19 cellular contexts compared by ENCODE assay signal in genomic region chr9:89379508-89380115, GRCh38.
DNase-seq lines count a peak whose midpoint lies in the region; ATAC-seq lines count a peak whose summit lies in the region.
"Had no signal": no experiment of that assay in that cellular context is flagged by ENCODE, and none has a peak within 500 bp of the region (broad histone marks: within the 10 kb centered on the region; RNA-seq: fewer than 3 reads in every experiment).

No MANE protein-coding gene starts in this region.

- H3K9ac ChIP-seq in BLaER1 treated with 17β-estradiol and CSF1 and Interleukin-3, amounts not matched to agents 10 nM and 100 nM = 0 out of 22 replicates have a peak overlapping the region, but pooled peaks of 1 of the 11 experiments have one; percentile 12
- H3K9ac ChIP-seq: SK-N-SH had no signal

- peak overlapping the region in 7 of 11 experiments; percentile 29 to 60 (median 47); a peak in 9 of 22 replicates for H3K27ac ChIP-seq in BLaER1 treated with 17β-estradiol and CSF1 and Interleukin-3, amounts not matched to agents 10 nM and 100 nM
- H3K27ac ChIP-seq: cardiac muscle cell had no signal

- peak overlapping the region; percentile 72 for H3K27ac Mint-ChIP-seq in T-helper 17 cell
- peak overlapping the region; percentile 25 to 26 for H3K27ac Mint-ChIP-seq in effector memory CD8-positive, alpha-beta T cell
- H3K27ac Mint-ChIP-seq: activated CD8-positive, alpha-beta memory T cell treated with anti-CD3 and anti-CD28 coated beads, Interleukin-2, amount 10 ng/mL, durations not matched to agents 7 days and 5 days had no signal

- no peaks in the 10 kb centered on the region for H3K27me3 Mint-ChIP-seq in T-helper 17 cell
- H3K27me3 Mint-ChIP-seq in effector memory CD8-positive, alpha-beta T cell = no peaks in the 10 kb centered on the region
- H3K27me3 Mint-ChIP-seq: activated CD8-positive, alpha-beta memory T cell treated with anti-CD3 and anti-CD28 coated beads, Interleukin-2, amount 10 ng/mL, durations not matched to agents 7 days and 5 days; memory B cell had no signal

- no peak overlapping the region for H3K4me3 ChIP-seq in BLaER1 treated with 17β-estradiol and CSF1 and Interleukin-3, amounts not matched to agents 10 nM and 100 nM
- H3K4me3 ChIP-seq: cardiac muscle cell, heart right ventricle had no signal

- H3K4me2 ChIP-seq in BLaER1 treated with 17β-estradiol and CSF1 and Interleukin-3, amounts not matched to agents 10 nM and 100 nM = peak overlapping the region in 10 of 11 experiments; percentile 0 to 96 (median 86); a peak in 15 of 22 replicates
- H3K4me2 ChIP-seq: SK-N-SH had no signal

- H4K20me1 ChIP-seq in BLaER1 treated with 17β-estradiol and CSF1 and Interleukin-3, amounts not matched to agents 10 nM and 100 nM = peaks cover 0 to 56% (median 8%) of the 10 kb centered on the region in 11 experiments; a peak in 12 of 22 replicates

- ATAC-seq in T-helper 17 cell (no peak), HG02623 (IDR thresholded peaks at IDR 0.05; ENCODE audit: unreplicated experiment) (no peak), GM18907 (IDR thresholded peaks at IDR 0.05; ENCODE audit: unreplicated experiment) (no peak)
- ATAC-seq in effector memory CD8-positive, alpha-beta T cell (replicated peaks) = no peak
- ATAC-seq: activated CD8-positive, alpha-beta memory T cell treated with anti-CD3 and anti-CD28 coated beads, Interleukin-2, amount 10 ng/mL, durations not matched to agents 7 days and 5 days; heart right ventricle; sciatic nerve had no signal

- no peak overlapping the region for H3K4me3 Mint-ChIP-seq in T-helper 17 cell
- no peak overlapping the region for H3K4me3 Mint-ChIP-seq in effector memory CD8-positive, alpha-beta T cell
- H3K4me3 Mint-ChIP-seq: activated CD8-positive, alpha-beta memory T cell treated with anti-CD3 and anti-CD28 coated beads, Interleukin-2, amount 10 ng/mL, durations not matched to agents 7 days and 5 days; memory B cell; neural crest cell had no signal

- no peaks in the 10 kb centered on the region for H3K27me3 ChIP-seq in BLaER1 treated with 17β-estradiol and CSF1 and Interleukin-3, amounts not matched to agents 10 nM and 100 nM
- H3K27me3 ChIP-seq: cardiac muscle cell, heart right ventricle had no signal

- DNase-seq in GF-D8 (lab: John Stamatoyannopoulos, UW) = peak; percentile 45
- no peak for DNase-seq in T-helper 17 cell
- DNase-seq in effector memory CD8-positive, alpha-beta T cell = no peak
- DNase-seq in NK-92 treated with Interleukin-12 subunit alpha and Interleukin-12 subunit beta, amount 100 ng/mL, for 24 hours (lab: John Stamatoyannopoulos, UW) = no peak
- no peak for DNase-seq in DMS53 treated with DMSO at 0.1 percent for 48 hours (lab: John Stamatoyannopoulos, UW; ENCODE audit: unreplicated experiment)
- DNase-seq: activated CD8-positive, alpha-beta memory T cell treated with anti-CD3 and anti-CD28 coated beads, Interleukin-2, amount 10 ng/mL, durations not matched to agents 7 days and 5 days; effector CD4-positive, alpha-beta T cell; heart right ventricle; NCI-H1694 treated with DMSO at 0.1 percent for 48 hours; NCI-H524; SK-N-SH; stimulated activated CD4-positive, alpha-beta T cell treated with anti-CD3 and anti-CD28 coated beads, Interleukin-2, amount 100 ng/mL, for 48 hours had no signal

- H3K9me3 ChIP-seq in BLaER1 treated with 17β-estradiol and CSF1 and Interleukin-3, amounts not matched to agents 10 nM and 100 nM (replicated peaks in 1 of 11) = no peaks in the 10 kb centered on the region
- H3K9me3 ChIP-seq in T-helper 17 cell (ENCODE audit: control insufficient read depth, low read length, poor library complexity, severe bottlenecking) = no peaks in the 10 kb centered on the region
- H3K9me3 ChIP-seq: heart right ventricle, SK-N-SH had no signal

- peaks cover 71 to 97% (median 89%) of the 10 kb centered on the region in 10 experiments for H3K4me1 ChIP-seq in BLaER1 treated with 17β-estradiol and CSF1 and Interleukin-3, amounts not matched to agents 10 nM and 100 nM

- peaks cover 1 to 61% (median 42%) of the 10 kb centered on the region in 11 experiments; a peak in 21 of 22 replicates for H3K36me3 ChIP-seq in BLaER1 treated with 17β-estradiol and CSF1 and Interleukin-3, amounts not matched to agents 10 nM and 100 nM

- peaks cover 10% of the 10 kb centered on the region for H3K36me3 Mint-ChIP-seq in T-helper 17 cell (ENCODE audit: low read depth)
- peaks cover 84% of the 10 kb centered on the region for H3K36me3 Mint-ChIP-seq in effector memory CD8-positive, alpha-beta T cell (ENCODE audit: insufficient read depth)

- peaks cover 36% of the 10 kb centered on the region for H3K4me1 Mint-ChIP-seq in T-helper 17 cell
- peaks cover 26 to 30% of the 10 kb centered on the region in 2 donors for H3K4me1 Mint-ChIP-seq in effector memory CD8-positive, alpha-beta T cell (ENCODE audit: low read depth in 2 of 2)

- H3K9me3 Mint-ChIP-seq in effector memory CD8-positive, alpha-beta T cell = no peaks in the 10 kb centered on the region
- H3K9me3 Mint-ChIP-seq: memory B cell, neural crest cell had no signal
